34 cellular contexts compared by ENCODE assay signal in the genomic region with DNA sequence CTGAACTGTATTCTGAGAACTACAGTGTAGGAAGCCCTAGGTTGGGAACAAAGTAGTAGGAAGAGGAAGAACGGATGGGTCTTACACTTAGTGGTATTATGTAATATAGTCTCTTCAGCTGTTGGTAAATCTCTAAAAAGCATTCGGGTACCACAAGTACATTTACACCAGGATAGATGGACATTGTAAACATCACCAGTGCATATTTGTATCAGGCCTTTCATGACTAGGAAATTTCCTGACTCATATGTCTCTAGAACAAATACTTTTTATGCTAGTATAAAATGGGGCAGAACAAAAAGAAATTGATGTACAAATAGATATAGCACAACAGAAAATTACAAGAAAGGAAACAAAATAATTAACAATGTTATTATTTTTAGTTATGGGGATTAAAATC. TPM values are rescaled to one million over a fixed set of nuclear protein-coding genes. Genes with fewer than 3 reads are reported as not detected.
DNase-seq lines count a peak whose midpoint lies in the region; ATAC-seq and TF ChIP-seq lines count a peak whose summit lies in the region.
"Had no signal": no experiment of that assay in that cellular context is flagged by ENCODE, and none has a peak within 500 bp of the region (broad histone marks: within the 10 kb centered on the region; RNA-seq: fewer than 3 reads in every experiment).

No MANE protein-coding gene starts in this region.

- no peak for TF ChIP-seq CTCF in IMR-90 (conservative IDR thresholded peaks at IDR 0.05; ENCODE audit: low read depth, low read length)

- H3K27me3 ChIP-seq in ACC112 (ENCODE audit: insufficient read depth, low read length) = no peaks in the 10 kb centered on the region
- H3K27me3 ChIP-seq in IMR-90 (ENCODE audit: control insufficient read depth, insufficient read depth, low read length) = no peaks in the 10 kb centered on the region
- H3K27me3 ChIP-seq in adipocyte (replicated peaks; ENCODE audit: control insufficient read depth, insufficient read depth, low read length) = no peaks in the 10 kb centered on the region
- H3K27me3 ChIP-seq in mesenchymal stem cell (ENCODE audit: control insufficient read depth in 1 of 2, insufficient read depth in 1 of 2, low read length in 2 of 2) = no peaks in the 10 kb centered on the region
- no peaks in the 10 kb centered on the region for H3K27me3 ChIP-seq in CD8-positive, alpha-beta memory T cell (ENCODE audit: insufficient read depth, low read length, poor library complexity, severe bottlenecking)
- H3K27me3 ChIP-seq: BLaER1 treated with 17β-estradiol and CSF1 and Interleukin-3, amounts not matched to agents 10 nM and 100 nM had no signal

- no peak overlapping the region for H3K56ac ChIP-seq in IMR-90 (ENCODE audit: extremely low read depth, insufficient read depth, low read length)

- no peak for DNase-seq in IMR-90
- DNase-seq in adipocyte (ENCODE audit: low read depth) = peak; percentile 45
- DNase-seq in mesenchymal stem cell = peak; percentile 12
- no peak for DNase-seq in NCI-H146 (lab: John Stamatoyannopoulos, UW)
- DNase-seq in RPMI8226 = no peak
- DNase-seq in CD8-positive, alpha-beta memory T cell = no peak
- DNase-seq in anterior cingulate cortex (lab: John Stamatoyannopoulos, UW) = no peak
- DNase-seq: AML-193; Calu3; CD4-positive, alpha-beta T cell; DMS79 treated with DMSO at 0.1 percent for 48 hours; GF-D8; Kasumi-1; MV-4-11; NCI-H1105; NCI-H1436 treated with DMSO at 0.1 percent for 48 hours; NCI-H2029; NCI-H446 treated with DMSO at 0.1 percent for 48 hours; NCI-H526; NCI-H82; NK-92 treated with Interleukin-12 subunit alpha and Interleukin-12 subunit beta, amount 100 ng/mL, for 24 hours; SHP77 had no signal

- H4K20me1 ChIP-seq in IMR-90 (ENCODE audit: insufficient read depth, low read length) = no peaks in the 10 kb centered on the region
- H4K20me1 ChIP-seq: BLaER1 treated with 17β-estradiol and CSF1 and Interleukin-3, amounts not matched to agents 10 nM and 100 nM had no signal

- H3K9ac ChIP-seq in IMR-90 (ENCODE audit: low read depth, low read length) (no peak overlapping the region), adipocyte (ENCODE audit: low read length) (no peak overlapping the region), mesenchymal stem cell (ENCODE audit: low read length) (no peak overlapping the region)
- H3K9ac ChIP-seq: BLaER1 treated with 17β-estradiol and CSF1 and Interleukin-3, amounts not matched to agents 10 nM and 100 nM had no signal

- H3K18ac ChIP-seq in IMR-90 (ENCODE audit: low read depth, low read length) = no peak overlapping the region
- H3K18ac ChIP-seq in mesenchymal stem cell (ENCODE audit: low read depth in 1 of 2, low read length in 2 of 2) = no peak overlapping the region

- H3K14ac ChIP-seq in IMR-90 (replicated peaks; ENCODE audit: low read depth, low read length) (no peak overlapping the region), mesenchymal stem cell (ENCODE audit: low read length in 2 of 2) (no peak overlapping the region)

- H3K27ac ChIP-seq in ACC112 (ENCODE audit: low read depth, low read length) = peak overlapping the region; percentile 80; the same call in 1 of the 2 replicates
- H3K27ac ChIP-seq in IMR-90 (ENCODE audit: insufficient read depth, low read length) = no peak overlapping the region
- H3K27ac ChIP-seq in mesenchymal stem cell (ENCODE audit: low read length, poor library complexity, severe bottlenecking) = no peak overlapping the region
- H3K27ac ChIP-seq in CD8-positive, alpha-beta memory T cell (ENCODE audit: low read depth, low read length) = no peak overlapping the region
- H3K27ac ChIP-seq: BLaER1 treated with 17β-estradiol and CSF1 and Interleukin-3, amounts not matched to agents 10 nM and 100 nM; PC-9; SK-N-MC had no signal

- no peak overlapping the region for H2AK9ac ChIP-seq in IMR-90 (replicated peaks; ENCODE audit: low read depth, low read length, poor library complexity)

- H2BK5ac ChIP-seq in IMR-90 (ENCODE audit: low read depth, low read length, poor library complexity, severe bottlenecking) (no peak overlapping the region), mesenchymal stem cell (ENCODE audit: low read depth, low read length, poor library complexity, severe bottlenecking) (no peak overlapping the region)

- H2AK5ac ChIP-seq in IMR-90 (ENCODE audit: low read depth, low read length) (no peak overlapping the region), mesenchymal stem cell (ENCODE audit: low read length, severe bottlenecking) (no peak overlapping the region)

- no peak overlapping the region; the same call in 1 of the 2 replicates for H2BK120ac ChIP-seq in IMR-90 (ENCODE audit: low read depth, low read length)
- H2BK120ac ChIP-seq in mesenchymal stem cell (ENCODE audit: low read depth, low read length) = no peak overlapping the region

- intact Hi-C loops in IMR-90 (cut with micrococcal nuclease) = loop anchor here (5.0 kb wide), 1 partner anchor 41 kb away; a partner anchor contains a TSS

- peaks cover 7 to 15% of the 10 kb centered on the region in 2 donors for H3K27me3 Mint-ChIP-seq in CD8-positive, alpha-beta memory T cell

- H2BK12ac ChIP-seq in mesenchymal stem cell (ENCODE audit: low read length in 2 of 2) = no peak overlapping the region

- H3K9me3 ChIP-seq in IMR-90 (ENCODE audit: control insufficient read depth, insufficient read depth, low read length) (no peaks in the 10 kb centered on the region), adipocyte (ENCODE audit: control insufficient read depth, low read length) (no peaks in the 10 kb centered on the region), mesenchymal stem cell (ENCODE audit: control insufficient read depth, low read length) (no peaks in the 10 kb centered on the region)
- no peaks in the 10 kb centered on the region for H3K9me3 ChIP-seq in CD8-positive, alpha-beta memory T cell (ENCODE audit: low read length)

- BruUV-seq in IMR-90 (replicated peaks; lab: Mats Ljungman, UMichigan) = no TSS peak

- H2AFZ ChIP-seq in ACC112 (ENCODE audit: low read length, unreplicated experiment) = no peak overlapping the region
- no peak overlapping the region for H2AFZ ChIP-seq in IMR-90 (replicated peaks; ENCODE audit: low read length, poor library complexity)
- no peak overlapping the region for H2AFZ ChIP-seq in mesenchymal stem cell (ENCODE audit: low read depth, low read length)
- H2AFZ ChIP-seq: PC-9 had no signal

- no peak for TF ChIP-seq POLR2A in IMR-90 (IDR thresholded peaks at IDR 0.05; ENCODE audit: low read depth, low read length)

- H3K27ac Mint-ChIP-seq in CD8-positive, alpha-beta memory T cell = no peak overlapping the region
- H3K27ac Mint-ChIP-seq: CD4-positive, alpha-beta T cell had no signal

- CTCF ChIA-PET in IMR-90 (lab: Yijun Ruan, JAX) = no interaction called here
- CTCF ChIA-PET in CD8-positive, alpha-beta memory T cell (lab: Charles Lee) = no interaction called here

- H4K91ac ChIP-seq in IMR-90 (ENCODE audit: insufficient read depth, low read depth, low read length) (no peak overlapping the region), mesenchymal stem cell (ENCODE audit: low read length) (no peak overlapping the region)

- H3K36me3 Mint-ChIP-seq in CD8-positive, alpha-beta memory T cell = no peaks in the 10 kb centered on the region

- H3K36me3 ChIP-seq in ACC112 (ENCODE audit: insufficient read depth, low read length) = no peaks in the 10 kb centered on the region
- no peaks in the 10 kb centered on the region for H3K36me3 ChIP-seq in IMR-90 (ENCODE audit: control insufficient read depth, insufficient read depth, low read length)
- H3K36me3 ChIP-seq in adipocyte (ENCODE audit: control insufficient read depth, insufficient read depth, low read length, severe bottlenecking) = no peaks in the 10 kb centered on the region
- no peaks in the 10 kb centered on the region for H3K36me3 ChIP-seq in mesenchymal stem cell (ENCODE audit: control insufficient read depth in 1 of 2, insufficient read depth in 2 of 2, low read depth in 1 of 2, low read length in 2 of 2)
- no peaks in the 10 kb centered on the region for H3K36me3 ChIP-seq in CD8-positive, alpha-beta memory T cell (ENCODE audit: insufficient read depth, low read length)
- H3K36me3 ChIP-seq: BLaER1 treated with 17β-estradiol and CSF1 and Interleukin-3, amounts not matched to agents 10 nM and 100 nM had no signal

- H3K79me2 ChIP-seq in ACC112 (ENCODE audit: control insufficient read depth, insufficient read depth, low read length, unreplicated experiment) = no peaks in the 10 kb centered on the region

- no peak overlapping the region for H2BK15ac ChIP-seq in IMR-90 (ENCODE audit: low read depth, low read length)
- H2BK15ac ChIP-seq in mesenchymal stem cell (ENCODE audit: low read depth, poor library complexity, severe bottlenecking) = no peak overlapping the region

- H2BK20ac ChIP-seq in IMR-90 (ENCODE audit: low read depth, low read length) = no peak overlapping the region

- H4K5ac ChIP-seq in IMR-90 (ENCODE audit: low read depth, low read length) = no peak overlapping the region

- POLR2A ChIA-PET in IMR-90 (lab: Charles Lee; ENCODE audit: unreplicated experiment) = no interaction called here
- POLR2A ChIA-PET in CD8-positive, alpha-beta memory T cell (lab: Charles Lee) = no interaction called here

- H3K4me3 ChIP-seq in ACC112 (ENCODE audit: low read depth, low read length) (peak overlapping the region; percentile 14; the same call in 1 of the 2 replicates), IMR-90 (ENCODE audit: insufficient read depth, low read depth, low read length) (no peak overlapping the region), adipocyte (ENCODE audit: low read length) (no peak overlapping the region), mesenchymal stem cell (ENCODE audit: insufficient read depth in 1 of 2, low read depth in 1 of 2, low read length in 2 of 2) (no peak overlapping the region)
- no peak overlapping the region for H3K4me3 ChIP-seq in CD8-positive, alpha-beta memory T cell (ENCODE audit: low read length)
- H3K4me3 ChIP-seq: BLaER1 treated with 17β-estradiol and CSF1 and Interleukin-3, amounts not matched to agents 10 nM and 100 nM; K562; PC-9; SK-N-MC had no signal

- dilution Hi-C loops in IMR-90 (cut with HindIII; ENCODE audit: low sequenced_read_pairs, unreplicated experiment) = no loop called here

- no peak overlapping the region for H4K8ac ChIP-seq in IMR-90 (ENCODE audit: low read depth in 2 of 2, low read length in 2 of 2)
- H4K8ac ChIP-seq in mesenchymal stem cell (ENCODE audit: low read length) = no peak overlapping the region

- peaks cover 27% of the 10 kb centered on the region for H3K4me1 ChIP-seq in ACC112 (ENCODE audit: control insufficient read depth, insufficient read depth, low read length, unreplicated experiment)
- H3K4me1 ChIP-seq in IMR-90 (ENCODE audit: control insufficient read depth, insufficient read depth, low read length) = peaks cover 3% of the 10 kb centered on the region; the same call in 1 of the 2 replicates
- H3K4me1 ChIP-seq in adipocyte (ENCODE audit: control insufficient read depth, insufficient read depth, low read length) = peaks cover 10% of the 10 kb centered on the region
- no peaks in the 10 kb centered on the region for H3K4me1 ChIP-seq in mesenchymal stem cell (ENCODE audit: control insufficient read depth, insufficient read depth, low read depth, low read length)
- no peaks in the 10 kb centered on the region for H3K4me1 ChIP-seq in CD8-positive, alpha-beta memory T cell (ENCODE audit: insufficient read depth, low read length)
- H3K4me1 ChIP-seq: BLaER1 treated with 17β-estradiol and CSF1 and Interleukin-3, amounts not matched to agents 10 nM and 100 nM had no signal

- H3K4me1 Mint-ChIP-seq in CD8-positive, alpha-beta memory T cell = no peaks in the 10 kb centered on the region

- H3K4ac ChIP-seq in IMR-90 (ENCODE audit: low read depth, low read length) (no peak overlapping the region), mesenchymal stem cell (ENCODE audit: low read depth in 1 of 2, low read length in 2 of 2) (no peak overlapping the region)

- no peaks in the 10 kb centered on the region for H3K9me3 Mint-ChIP-seq in CD8-positive, alpha-beta memory T cell
- H3K9me3 Mint-ChIP-seq: CD4-positive, alpha-beta T cell had no signal

- no peak overlapping the region for H3K4me3 Mint-ChIP-seq in CD8-positive, alpha-beta memory T cell
- H3K4me3 Mint-ChIP-seq: CD4-positive, alpha-beta T cell had no signal

- H3K9me1 ChIP-seq in IMR-90 (ENCODE audit: insufficient read depth, low read length) = no peaks in the 10 kb centered on the region

- H3K23ac ChIP-seq in IMR-90 (ENCODE audit: low read depth, low read length) (no peak overlapping the region), mesenchymal stem cell (ENCODE audit: low read length in 2 of 2) (no peak overlapping the region)

- no peak for TF ChIP-seq RAD21 in IMR-90 (IDR thresholded peaks at IDR 0.05; ENCODE audit: low read length)

- H3K4me2 ChIP-seq in IMR-90 (ENCODE audit: low read depth, low read length) (no peak overlapping the region), mesenchymal stem cell (ENCODE audit: low read length, poor library complexity, severe bottlenecking) (no peak overlapping the region)
- H3K4me2 ChIP-seq: BLaER1 treated with 17β-estradiol and CSF1 and Interleukin-3, amounts not matched to agents 10 nM and 100 nM had no signal

- in situ Hi-C loops in IMR-90 (cut with MboI; ENCODE audit: low sequenced_read_pairs) = no loop called here

- ATAC-seq in IMR-90 (ENCODE audit: low read depth) = peak; percentile 40
- ATAC-seq: HCT116, HepG2, K562 had no signal

- no peaks in the 10 kb centered on the region for H3K79me1 ChIP-seq in IMR-90 (ENCODE audit: low read depth in 1 of 2, low read length in 2 of 2)
- no peaks in the 10 kb centered on the region for H3K79me1 ChIP-seq in mesenchymal stem cell (replicated peaks; ENCODE audit: low read length, poor library complexity, severe bottlenecking)

- no CpG with 5 or more reads among the region's 2 CpGs for WGBS in IMR-90 (ENCODE audit: extremely low coverage in 2 of 2, insufficient read length in 1 of 2), 2 experiments
- WGBS in mesenchymal stem cell = 80% methylated on average over 1 of the region's 2 CpGs

RNA-seq across cellular contexts. Expression of a gene that starts 21.5 kb away (rescaled TPM):
- not detected in 2 replicates for total RNA-seq in IMR-90 (2012; rRNA removed)
- polyA plus RNA-seq in IMR-90 (2012; rRNA removed) = not detected in 2 replicates
- polyA plus RNA-seq in IMR-90 (2012; cell fraction: cytosol; rRNA removed) = not detected in 2 replicates
- not detected in 2 replicates for polyA plus RNA-seq in IMR-90 (2012; cell fraction: nucleus; rRNA removed; ENCODE audit: low replicate concordance)
- not detected for polyA plus RNA-seq in mesenchymal stem cell (2013, experiment 1 of 2)
- polyA plus RNA-seq in mesenchymal stem cell (2013, experiment 2 of 2) = not detected
- not detected for total RNA-seq in CD8-positive, alpha-beta memory T cell
- polyA plus RNA-seq in CD8-positive, alpha-beta memory T cell = not detected
- total RNA-seq: A172; Calu3; CD4-positive, alpha-beta T cell; H1; HepG2; HT1080; K562; MCF 10A; PC-9; RPMI7951 had no signal
- polyA plus RNA-seq: H1, K562 had no signal

RNA-seq across cellular contexts. Expression of a gene that starts 23.9 kb away (rescaled TPM):
- total RNA-seq in IMR-90 (2012; rRNA removed) = not detected in 2 replicates
- not detected in 2 replicates for polyA plus RNA-seq in IMR-90 (2012; rRNA removed)
- not detected in 2 replicates for polyA plus RNA-seq in IMR-90 (2012; cell fraction: cytosol; rRNA removed)
- polyA plus RNA-seq in IMR-90 (2012; cell fraction: nucleus; rRNA removed; ENCODE audit: low replicate concordance) = not detected in 2 replicates
- polyA plus RNA-seq in mesenchymal stem cell (2013, experiment 1 of 2) = not detected
- polyA plus RNA-seq in mesenchymal stem cell (2013, experiment 2 of 2) = not detected
- not detected for total RNA-seq in CD8-positive, alpha-beta memory T cell
- not detected for polyA plus RNA-seq in CD8-positive, alpha-beta memory T cell
- total RNA-seq: A172; Calu3; CD4-positive, alpha-beta T cell; HT1080; K562; MCF 10A; PC-9; RPMI7951 had no signal
- polyA plus RNA-seq: H1, K562 had no signal

RNA-seq across cellular contexts. Expression of a gene that starts 43.6 kb away (rescaled TPM):
- total RNA-seq in IMR-90 (2012; rRNA removed) = not detected in 2 replicates
- polyA plus RNA-seq in IMR-90 (2012; rRNA removed) = not detected in 2 replicates
- polyA plus RNA-seq in IMR-90 (2012; cell fraction: cytosol; rRNA removed) = not detected in 2 replicates
- polyA plus RNA-seq in IMR-90 (2012; cell fraction: nucleus; rRNA removed; ENCODE audit: low replicate concordance) = not detected in 2 replicates
- not detected for polyA plus RNA-seq in mesenchymal stem cell (2013, experiment 1 of 2)
- polyA plus RNA-seq in mesenchymal stem cell (2013, experiment 2 of 2) = not detected
- not detected for total RNA-seq in CD8-positive, alpha-beta memory T cell
- not detected for polyA plus RNA-seq in CD8-positive, alpha-beta memory T cell
- total RNA-seq: A172; Calu3; CD4-positive, alpha-beta T cell; H1; HT1080; K562; MCF 10A; PC-9; RPMI7951 had no signal
- polyA plus RNA-seq: H1, HepG2, K562 had no signal

Comparison
In these comparisons a context has a peak if more than half of its experiments do, and no peak if none do; other contexts are left out.
1. DNase-seq: peak in adipocyte (single experiment) and mesenchymal stem cell (single experiment); none in IMR-90 (single experiment), NCI-H146 (single experiment), RPMI8226 (single experiment), CD8-positive, alpha-beta memory T cell (0 of 5) and anterior cingulate cortex (0 of 58).